Comparison of ENCODE assay signal across 28 cellular contexts in the genomic region with DNA sequence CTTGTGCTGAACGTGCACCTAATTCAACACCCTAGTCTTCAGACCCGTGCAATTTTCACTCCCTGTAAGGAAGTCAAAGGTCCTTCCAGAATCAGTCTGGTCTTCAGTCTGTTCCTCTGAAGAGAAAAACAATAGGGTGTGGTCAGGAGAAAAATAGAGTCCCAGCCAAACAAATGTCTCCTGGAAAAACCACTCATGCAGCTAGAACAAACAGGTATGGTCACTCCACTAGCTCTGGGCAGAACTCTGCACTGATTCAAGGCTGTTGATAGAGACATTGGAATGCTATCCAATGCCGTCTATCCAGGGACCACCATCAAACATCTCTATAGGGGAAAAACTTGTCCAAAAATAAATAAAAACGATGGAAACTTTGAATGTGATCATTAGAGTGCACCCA.
DNase-seq lines count a peak whose midpoint lies in the region; ATAC-seq and TF ChIP-seq lines count a peak whose summit lies in the region.
"Had no signal": no experiment of that assay in that cellular context is flagged by ENCODE, and none has a peak within 500 bp of the region (broad histone marks: within the 10 kb centered on the region; RNA-seq: fewer than 3 reads in every experiment).

No MANE protein-coding gene starts in this region.

- peaks cover 70% of the 10 kb centered on the region for H3K4me1 ChIP-seq in DOHH2 (ENCODE audit: control insufficient read depth, low read length)

- H3K27me3 Mint-ChIP-seq in T-helper 17 cell (no peaks in the 10 kb centered on the region), memory B cell (no peaks in the 10 kb centered on the region), WTC11 (ENCODE audit: low read depth) (no peaks in the 10 kb centered on the region)
- H3K27me3 Mint-ChIP-seq in stimulated activated naive B cell treated with anti-CD40 and anti-IgM and Interleukin-4, amounts not matched to agents 10 μg/mL and 1 μg/mL and 100 μg/mL, for 72 hours, result no peaks in the 10 kb centered on the region
- H3K27me3 Mint-ChIP-seq: activated CD8-positive, alpha-beta memory T cell treated with anti-CD3 and anti-CD28 coated beads, Interleukin-2, amount 10 ng/mL, durations not matched to agents 7 days and 5 days; progenitor cell of endocrine pancreas; stimulated activated naive CD8-positive, alpha-beta T cell treated with anti-CD3 and anti-CD28 coated beads, Interleukin-15, Interleukin-2, amounts not matched to agents 100 ng/mL and 50 ng/mL, for 24 hours had no signal

- peaks cover 25% of the 10 kb centered on the region for H3F3A ChIP-seq in DOHH2 (ENCODE audit: control insufficient read depth, insufficient read depth)

- POLR2A ChIA-PET in WTC11 (lab: Charles Lee), result interaction anchor here (0.6 kb wide), 1 partner anchor 184 kb away, joined by 3 read pairs; no protein-coding TSS in a partner anchor

- CTCF ChIA-PET in WTC11 (lab: Charles Lee), result interaction anchor here (1.2 kb wide), 1 partner anchor 94 kb away, joined by 4 read pairs; no protein-coding TSS in a partner anchor

- TF ChIP-seq CTCF in DOHH2 (IDR thresholded peaks at IDR 0.05; ENCODE audit: low read depth, low read length, poor library complexity, severe bottlenecking) (no peak), WTC11 (IDR thresholded peaks at IDR 0.05) (no peak)

- no peaks in the 10 kb centered on the region for H3K9me3 ChIP-seq in DOHH2 (ENCODE audit: control insufficient read depth, insufficient read depth, low read length)
- H3K9me3 ChIP-seq in T-helper 17 cell (ENCODE audit: control insufficient read depth, low read length, poor library complexity, severe bottlenecking), result no peaks in the 10 kb centered on the region
- H3K9me3 ChIP-seq: tibial artery had no signal

- H3K9me2 ChIP-seq in DOHH2 (replicated peaks; ENCODE audit: control insufficient read depth, low read length), result no peaks in the 10 kb centered on the region

- no peak for DNase-seq in T-helper 17 cell
- no peak for DNase-seq in memory B cell (ENCODE audit: low spot score in 2 of 2)
- no peak for DNase-seq in stimulated activated naive B cell treated with anti-CD40 and anti-IgM and Interleukin-4, amounts not matched to agents 10 μg/mL and 1 μg/mL and 100 μg/mL, for 72 hours
- DNase-seq in SHP77 (lab: John Stamatoyannopoulos, UW), result no peak
- DNase-seq in WTC11 (ENCODE audit: low spot score), result no peak
- DNase-seq: ACHN; activated CD8-positive, alpha-beta memory T cell treated with anti-CD3 and anti-CD28 coated beads, Interleukin-2, amount 10 ng/mL, durations not matched to agents 7 days and 5 days; activated naive CD4-positive, alpha-beta T cell treated with anti-CD3 and anti-CD28 coated beads for 36 hours; activated T-cell treated with anti-CD3 and anti-CD28 coated beads, Interleukin-2, amount 50 U/mL, for 72 hours; amygdala; Calu3; effector CD8-positive, alpha-beta T cell; erythroblast; heart left ventricle; Kasumi-1; mammary epithelial cell; NCI-H1694; SHP77 treated with DMSO at 0.1 percent for 48 hours; T1000; tibial artery had no signal

- H3K4me1 Mint-ChIP-seq in T-helper 17 cell, result peaks cover 47% of the 10 kb centered on the region
- peaks cover 60% of the 10 kb centered on the region for H3K4me1 Mint-ChIP-seq in memory B cell
- H3K4me1 Mint-ChIP-seq in stimulated activated naive B cell treated with anti-CD40 and anti-IgM and Interleukin-4, amounts not matched to agents 10 μg/mL and 1 μg/mL and 100 μg/mL, for 72 hours, result peaks cover 61 to 89% of the 10 kb centered on the region in 2 donors
- H3K4me1 Mint-ChIP-seq in WTC11, result peaks cover 43% of the 10 kb centered on the region

- H3K36me3 Mint-ChIP-seq in T-helper 17 cell (ENCODE audit: low read depth) (no peaks in the 10 kb centered on the region), memory B cell (peaks cover 4% of the 10 kb centered on the region), WTC11 (no peaks in the 10 kb centered on the region; the same call in 1 of the 2 replicates)
- peaks cover 1 to 3% of the 10 kb centered on the region in 2 donors for H3K36me3 Mint-ChIP-seq in stimulated activated naive B cell treated with anti-CD40 and anti-IgM and Interleukin-4, amounts not matched to agents 10 μg/mL and 1 μg/mL and 100 μg/mL, for 72 hours
- H3K36me3 Mint-ChIP-seq: neural progenitor cell had no signal

- H3K4me2 ChIP-seq in DOHH2 (ENCODE audit: low read length), result peak overlapping the region; percentile 96
- H3K4me2 ChIP-seq: neural progenitor cell had no signal

- H3K4me3 ChIP-seq in DOHH2 (ENCODE audit: low read length), result peak overlapping the region; percentile 61
- H3K4me3 ChIP-seq: heart left ventricle, neural progenitor cell, tibial artery had no signal

- H3K9me3 Mint-ChIP-seq in memory B cell (peaks cover 1% of the 10 kb centered on the region), WTC11 (peaks cover 10% of the 10 kb centered on the region)
- H3K9me3 Mint-ChIP-seq in stimulated activated naive B cell treated with anti-CD40 and anti-IgM and Interleukin-4, amounts not matched to agents 10 μg/mL and 1 μg/mL and 100 μg/mL, for 72 hours, result peaks cover 0 to 3% of the 10 kb centered on the region in 2 donors
- H3K9me3 Mint-ChIP-seq: neural progenitor cell had no signal

- no peak for ATAC-seq in T-helper 17 cell
- no peak for ATAC-seq in memory B cell (ENCODE audit: low read depth)
- ATAC-seq in stimulated activated naive B cell treated with anti-CD40 and anti-IgM and Interleukin-4, amounts not matched to agents 10 μg/mL and 1 μg/mL and 100 μg/mL, for 72 hours (replicated peaks), result no peak
- no peak for ATAC-seq in WTC11
- ATAC-seq in GM18873 (IDR thresholded peaks at IDR 0.05; ENCODE audit: low FRiP score, unreplicated experiment), result no peak
- ATAC-seq in HG02571 (IDR thresholded peaks at IDR 0.05; ENCODE audit: unreplicated experiment), result no peak
- ATAC-seq: activated CD8-positive, alpha-beta memory T cell treated with anti-CD3 and anti-CD28 coated beads, Interleukin-2, amount 10 ng/mL, durations not matched to agents 7 days and 5 days; activated T-cell treated with anti-CD3 and anti-CD28 coated beads, Interleukin-2, amount 50 U/mL, for 72 hours; HCT116; heart left ventricle; Panc1 had no signal

- H4K20me1 ChIP-seq in DOHH2 (ENCODE audit: control insufficient read depth, insufficient read depth, low read depth, low read length), result no peaks in the 10 kb centered on the region

- H3K27me3 ChIP-seq in DOHH2 (ENCODE audit: control insufficient read depth, low read length), result no peaks in the 10 kb centered on the region
- H3K27me3 ChIP-seq: heart left ventricle, neural progenitor cell, tibial artery had no signal

- H3K36me3 ChIP-seq in DOHH2 (ENCODE audit: control insufficient read depth, low read length), result no peaks in the 10 kb centered on the region
- H3K36me3 ChIP-seq: heart left ventricle, neural progenitor cell, tibial artery had no signal

- H3K27ac Mint-ChIP-seq in T-helper 17 cell, result peak overlapping the region; percentile 27
- H3K27ac Mint-ChIP-seq in memory B cell, result peak overlapping the region; percentile 93
- peak overlapping the region; percentile 57 for H3K27ac Mint-ChIP-seq in stimulated activated naive B cell treated with anti-CD40 and anti-IgM and Interleukin-4, amounts not matched to agents 10 μg/mL and 1 μg/mL and 100 μg/mL, for 72 hours
- no peak overlapping the region for H3K27ac Mint-ChIP-seq in WTC11
- H3K27ac Mint-ChIP-seq: activated CD8-positive, alpha-beta memory T cell treated with anti-CD3 and anti-CD28 coated beads, Interleukin-2, amount 10 ng/mL, durations not matched to agents 7 days and 5 days; activated naive CD4-positive, alpha-beta T cell treated with anti-CD3 and anti-CD28 coated beads for 36 hours; activated T-cell treated with anti-CD3 and anti-CD28 coated beads, Interleukin-2, amount 50 U/mL, for 72 hours; neural progenitor cell; stimulated activated naive CD8-positive, alpha-beta T cell treated with anti-CD3 and anti-CD28 coated beads, Interleukin-15, Interleukin-2, amounts not matched to agents 100 ng/mL and 50 ng/mL, for 24 hours had no signal

- H3K4me3 Mint-ChIP-seq in T-helper 17 cell, result no peak overlapping the region
- H3K4me3 Mint-ChIP-seq in memory B cell, result peak overlapping the region; percentile 70
- H3K4me3 Mint-ChIP-seq in stimulated activated naive B cell treated with anti-CD40 and anti-IgM and Interleukin-4, amounts not matched to agents 10 μg/mL and 1 μg/mL and 100 μg/mL, for 72 hours, result no peak overlapping the region
- no peak overlapping the region for H3K4me3 Mint-ChIP-seq in WTC11
- H3K4me3 Mint-ChIP-seq: activated CD8-positive, alpha-beta memory T cell treated with anti-CD3 and anti-CD28 coated beads, Interleukin-2, amount 10 ng/mL, durations not matched to agents 7 days and 5 days; activated naive CD4-positive, alpha-beta T cell treated with anti-CD3 and anti-CD28 coated beads for 36 hours; activated T-cell treated with anti-CD3 and anti-CD28 coated beads, Interleukin-2, amount 50 U/mL, for 72 hours; neural progenitor cell; stimulated activated naive CD8-positive, alpha-beta T cell treated with anti-CD3 and anti-CD28 coated beads, Interleukin-15, Interleukin-2, amounts not matched to agents 100 ng/mL and 50 ng/mL, for 24 hours had no signal

- H3K79me2 ChIP-seq in DOHH2 (ENCODE audit: control insufficient read depth, low read length), result no peaks in the 10 kb centered on the region

- peak overlapping the region; percentile 93; the same call in 1 of the 2 replicates for H3K27ac ChIP-seq in DOHH2 (ENCODE audit: low read depth, low read length)
- H3K27ac ChIP-seq: heart left ventricle, neural progenitor cell, tibial artery had no signal

TF ChIP-seq in WTC11, 78 proteins besides CTCF, POLR2A, EP300 and RAD21 (continues in another document):
- TF ChIP-seq E2F4 (CRISPR knock-in tag; IDR thresholded peaks at IDR 0.05; ENCODE audit: borderline replicate concordance, low read depth) (no peak), SMAD4 (CRISPR knock-in tag; IDR thresholded peaks at IDR 0.05) (no peak), TEAD1 (CRISPR knock-in tag; IDR thresholded peaks at IDR 0.05) (no peak), ESRRA (CRISPR knock-in tag; IDR thresholded peaks at IDR 0.05; ENCODE audit: borderline replicate concordance) (no peak), ATF1 (CRISPR knock-in tag; IDR thresholded peaks at IDR 0.05) (no peak)
